ENCODE assay signal across 14 cellular contexts in genomic region chr9:19162956-19163355, GRCh38. TPM values are rescaled to one million over a fixed set of nuclear protein-coding genes. Genes with fewer than 3 reads are reported as not detected.
A peak's percentile ranks its signal among the peaks of the same experiment; 100 is the strongest.
DNase-seq lines count a peak whose midpoint lies in the region; TF ChIP-seq lines count a peak whose summit lies in the region.
"Had no signal": no experiment of that assay in that cellular context is flagged by ENCODE, and none has a peak within 500 bp of the region (broad histone marks: within the 10 kb centered on the region; RNA-seq: fewer than 3 reads in every experiment).

No MANE protein-coding gene starts in this region.

- no peak overlapping the region for H4K8ac ChIP-seq in trophoblast cell (ENCODE audit: low read depth, low read length)

- no peak overlapping the region for H3K4me3 Mint-ChIP-seq in Calu3 (ENCODE audit: low read depth, unreplicated experiment)
- H3K4me3 Mint-ChIP-seq: CD8-positive, alpha-beta T cell had no signal

- H3K9ac ChIP-seq in trophoblast cell (ENCODE audit: low read length) = no peak overlapping the region

- H3K9me3 Mint-ChIP-seq in Calu3 (ENCODE audit: low read depth, unreplicated experiment) = no peaks in the 10 kb centered on the region
- H3K9me3 Mint-ChIP-seq: CD8-positive, alpha-beta T cell had no signal

- POLR2A ChIA-PET in RWPE1 (lab: Yijun Ruan, JAX; ENCODE audit: low non-redundant PET) = interaction anchor here (0.7 kb wide), 1 partner anchor 114 kb away, joined by 4 read pairs; the partner anchor contains the start of gene RRAGA

- peaks cover 7% of the 10 kb centered on the region for H3K36me3 Mint-ChIP-seq in Calu3 (ENCODE audit: insufficient read depth, unreplicated experiment)
- H3K36me3 Mint-ChIP-seq: CD8-positive, alpha-beta T cell had no signal

- no peak overlapping the region for H3K4me2 ChIP-seq in trophoblast cell (ENCODE audit: low read length)

- H3K14ac ChIP-seq in trophoblast cell (ENCODE audit: low read length) = no peak overlapping the region

- no peaks in the 10 kb centered on the region for H3K27me3 ChIP-seq in trophoblast cell (ENCODE audit: insufficient read depth, low read length)
- H3K27me3 ChIP-seq in BE2C = no peaks in the 10 kb centered on the region
- H3K27me3 ChIP-seq: neutrophil had no signal

- no peak for TF ChIP-seq CTCF in RWPE1 (conservative IDR thresholded peaks at IDR 0.05; ENCODE audit: low read depth)
- TF ChIP-seq CTCF in fibroblast of villous mesenchyme (IDR thresholded peaks at IDR 0.05; ENCODE audit: insufficient read depth, low read depth, low read length) = no peak
- TF ChIP-seq CTCF in Calu3 (IDR thresholded peaks at IDR 0.05; ENCODE audit: unreplicated experiment) = no peak
- TF ChIP-seq CTCF in BE2C (IDR thresholded peaks at IDR 0.05; ENCODE audit: low read depth, low read length) = no peak

- H3K4me3 ChIP-seq in fibroblast of villous mesenchyme (ENCODE audit: low read depth, low read length) (no peak overlapping the region), trophoblast cell (ENCODE audit: low read depth, low read length) (no peak overlapping the region), BE2C (ENCODE audit: low read depth, low read length) (no peak overlapping the region)

- no peak overlapping the region for H2BK5ac ChIP-seq in trophoblast cell (ENCODE audit: low read depth, low read length, poor library complexity)

- no peak overlapping the region for H3K23ac ChIP-seq in trophoblast cell (ENCODE audit: low read length)

- H4K12ac ChIP-seq in trophoblast cell (ENCODE audit: low read depth, low read length) = no peak overlapping the region

- DNase-seq in EH (ENCODE audit: low read depth) (peak; percentile 87), RWPE1 (ENCODE audit: low spot score) (no peak), fibroblast of villous mesenchyme (ENCODE audit: low read depth) (peak; percentile 68), trophoblast cell (peak; percentile 91 to 98), posterior cingulate gyrus (no peak), NCI-H2029 (lab: John Stamatoyannopoulos, UW) (no peak), Calu3 (no peak), BE2C (no peak)
- DNase-seq: activated CD8-positive, alpha-beta memory T cell treated with anti-CD3 and anti-CD28 coated beads, Interleukin-2, amount 50 U/mL, for 4 hours; amniotic stem cell; CD8-positive, alpha-beta T cell; islet precursor cell; NCI-H2029 treated with DMSO at 0.1 percent for 48 hours had no signal

- no peak overlapping the region for H3K4ac ChIP-seq in trophoblast cell (ENCODE audit: low read depth, low read length)

- H2BK12ac ChIP-seq in trophoblast cell (ENCODE audit: low read length) = no peak overlapping the region

- H3K4me1 Mint-ChIP-seq in Calu3 (ENCODE audit: low read depth, unreplicated experiment) = peaks cover 18% of the 10 kb centered on the region

- H3K27ac ChIP-seq in RWPE1 (peak overlapping the region; percentile 82), trophoblast cell (ENCODE audit: low read depth, low read length) (no peak overlapping the region)

- no peaks in the 10 kb centered on the region for H3K9me3 ChIP-seq in trophoblast cell (ENCODE audit: insufficient read depth, low read depth, low read length)
- H3K9me3 ChIP-seq in BE2C = no peaks in the 10 kb centered on the region
- H3K9me3 ChIP-seq: neutrophil had no signal

- H3K4me1 ChIP-seq in trophoblast cell (ENCODE audit: control insufficient read depth in 1 of 2, insufficient read depth in 2 of 2, low read length in 2 of 2) (peaks cover 8% of the 10 kb centered on the region in 2 experiments), BE2C (peaks cover 4% of the 10 kb centered on the region; the same call in 1 of the 2 replicates)

- H2AFZ ChIP-seq in trophoblast cell (ENCODE audit: insufficient read depth, low read length, poor library complexity) = no peak overlapping the region

- H3K36me3 ChIP-seq in trophoblast cell (ENCODE audit: control insufficient read depth in 1 of 2, insufficient read depth in 2 of 2, low read length in 2 of 2) (no peaks in the 10 kb centered on the region), BE2C (no peaks in the 10 kb centered on the region)
- H3K36me3 ChIP-seq: neutrophil had no signal

- H3K79me2 ChIP-seq in trophoblast cell (ENCODE audit: control insufficient read depth, insufficient read depth, low read length, poor library complexity) = no peaks in the 10 kb centered on the region

- BruUV-seq in Calu3 (replicated peaks; lab: Mats Ljungman, UMichigan) = no TSS peak

- no peaks in the 10 kb centered on the region for H3K27me3 Mint-ChIP-seq in Calu3 (ENCODE audit: unreplicated experiment)

- H2BK120ac ChIP-seq in trophoblast cell (ENCODE audit: insufficient read depth, low read length, poor library complexity) = no peak overlapping the region

- H3K27ac Mint-ChIP-seq in Calu3 (ENCODE audit: unreplicated experiment) = no peak overlapping the region
- H3K27ac Mint-ChIP-seq: CD8-positive, alpha-beta T cell had no signal

- intact Hi-C loops in posterior cingulate gyrus (cut with DNase I) (no loop called here), Calu3 (cut with micrococcal nuclease; ENCODE audit: unreplicated experiment) (no loop called here)

- H3K79me1 ChIP-seq in trophoblast cell (ENCODE audit: low read length) = peaks cover 3% of the 10 kb centered on the region

- no peak overlapping the region for H3K18ac ChIP-seq in trophoblast cell (ENCODE audit: low read length)

- WGBS in trophoblast cell (ENCODE audit: extremely low coverage, insufficient coverage, insufficient read length) = no CpG with 5 or more reads among the region's 9 CpGs

- H2AK5ac ChIP-seq in trophoblast cell (ENCODE audit: low read length) = no peak overlapping the region

- CTCF ChIA-PET in RWPE1 (lab: Yijun Ruan, JAX) = interaction anchor here (0.6 kb wide), 1 partner anchor 1342 kb away, joined by 3 read pairs; no protein-coding TSS in a partner anchor
- CTCF ChIA-PET in Calu3 (lab: Charles Lee) = no interaction called here

- H4K91ac ChIP-seq in trophoblast cell (ENCODE audit: low read depth, low read length) = no peak overlapping the region

RNA-seq across cellular contexts. Expression of gene PLIN2, which starts 35.7 kb away (rescaled TPM):
- total RNA-seq in fibroblast of villous mesenchyme (90.2 and 119 TPM in 2 replicates), Calu3 (2022) (not detected in 2 replicates)
- 188 and 192 TPM in 2 replicates for polyA plus RNA-seq in trophoblast cell (2013)
- polyA plus RNA-seq in BE2C (2012; ENCODE audit: insufficient read depth, insufficient read length, low read depth) = 14.3 TPM

Comparison
In these comparisons a context has a peak if more than half of its experiments do, and no peak if none do; other contexts are left out.
1. DNase-seq: peak in EH (single experiment), fibroblast of villous mesenchyme (single experiment) and trophoblast cell (2 of 2); none in RWPE1 (single experiment), posterior cingulate gyrus (0 of 10), NCI-H2029 (single experiment), Calu3 (single experiment) and BE2C (single experiment).
2. RNA of gene PLIN2, which starts 35.7 kb away (total RNA-seq): 90.2 to 119 TPM in fibroblast of villous mesenchyme; not detected in Calu3; every median in the first group is over 10 times any median in the second.